1 cellular context compared by ENCODE assay signal in the genomic region with DNA sequence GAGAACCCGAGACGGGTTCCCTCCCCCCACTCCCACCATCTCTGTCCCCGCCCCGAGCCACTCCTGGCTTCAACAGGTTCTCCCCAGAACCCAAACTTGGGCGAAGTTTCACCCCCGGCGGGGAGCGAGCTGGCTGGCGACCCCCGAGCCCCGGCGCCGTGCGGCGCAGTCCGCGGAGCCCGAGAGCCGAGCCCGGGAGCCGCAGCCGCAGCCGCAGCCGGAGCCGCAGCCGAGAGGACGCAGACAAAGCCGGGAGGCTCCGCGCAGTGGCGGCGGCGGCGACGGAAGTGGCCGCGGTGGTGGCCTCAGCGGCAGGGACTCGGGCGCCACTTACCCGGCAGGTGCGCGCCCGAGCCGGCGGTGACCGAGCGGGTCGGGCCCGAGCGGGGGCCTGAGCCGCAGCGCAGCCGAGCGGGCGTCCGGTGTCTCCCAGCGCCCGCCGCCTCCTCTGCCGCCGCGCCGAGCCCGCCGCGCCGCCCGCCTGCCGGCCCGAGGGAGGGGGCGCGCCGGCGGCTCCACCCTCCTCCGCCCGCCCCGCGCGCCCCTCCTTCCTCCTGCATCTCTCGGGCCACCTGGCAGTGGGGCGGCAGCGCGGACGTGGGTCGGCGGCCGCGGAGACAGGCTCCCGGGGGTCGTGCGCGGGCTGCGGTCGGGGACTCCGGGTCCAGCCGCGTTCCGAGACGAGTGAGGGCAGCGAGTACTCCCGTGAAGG.
TF ChIP-seq lines count a peak whose summit lies in the region.

A gene with protein sequence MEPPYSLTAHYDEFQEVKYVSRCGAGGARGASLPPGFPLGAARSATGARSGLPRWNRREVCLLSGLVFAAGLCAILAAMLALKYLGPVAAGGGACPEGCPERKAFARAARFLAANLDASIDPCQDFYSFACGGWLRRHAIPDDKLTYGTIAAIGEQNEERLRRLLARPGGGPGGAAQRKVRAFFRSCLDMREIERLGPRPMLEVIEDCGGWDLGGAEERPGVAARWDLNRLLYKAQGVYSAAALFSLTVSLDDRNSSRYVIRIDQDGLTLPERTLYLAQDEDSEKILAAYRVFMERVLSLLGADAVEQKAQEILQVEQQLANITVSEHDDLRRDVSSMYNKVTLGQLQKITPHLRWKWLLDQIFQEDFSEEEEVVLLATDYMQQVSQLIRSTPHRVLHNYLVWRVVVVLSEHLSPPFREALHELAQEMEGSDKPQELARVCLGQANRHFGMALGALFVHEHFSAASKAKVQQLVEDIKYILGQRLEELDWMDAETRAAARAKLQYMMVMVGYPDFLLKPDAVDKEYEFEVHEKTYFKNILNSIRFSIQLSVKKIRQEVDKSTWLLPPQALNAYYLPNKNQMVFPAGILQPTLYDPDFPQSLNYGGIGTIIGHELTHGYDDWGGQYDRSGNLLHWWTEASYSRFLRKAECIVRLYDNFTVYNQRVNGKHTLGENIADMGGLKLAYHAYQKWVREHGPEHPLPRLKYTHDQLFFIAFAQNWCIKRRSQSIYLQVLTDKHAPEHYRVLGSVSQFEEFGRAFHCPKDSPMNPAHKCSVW (minus strand): TSS at position 450 of the 712 bp plus-strand sequence. CDS start 1,181 bp downstream, outside the sequence.

TF ChIP-seq in IMR-90, 13 proteins besides CTCF, POLR2A, EP300 and RAD21 (continued from another document):
- TF ChIP-seq RFX5 (IDR thresholded peaks at IDR 0.05; ENCODE audit: low read depth, low read length) (no peak), BHLHE40 (IDR thresholded peaks at IDR 0.05; ENCODE audit: low read depth, low read length) (no peak), NFE2L2 (IDR thresholded peaks at IDR 0.05; ENCODE audit: low read depth, low read length) (no peak), RCOR1 (IDR thresholded peaks at IDR 0.05; ENCODE audit: insufficient replicate concordance, low read length) (no peak)
